In the genomic region with DNA sequence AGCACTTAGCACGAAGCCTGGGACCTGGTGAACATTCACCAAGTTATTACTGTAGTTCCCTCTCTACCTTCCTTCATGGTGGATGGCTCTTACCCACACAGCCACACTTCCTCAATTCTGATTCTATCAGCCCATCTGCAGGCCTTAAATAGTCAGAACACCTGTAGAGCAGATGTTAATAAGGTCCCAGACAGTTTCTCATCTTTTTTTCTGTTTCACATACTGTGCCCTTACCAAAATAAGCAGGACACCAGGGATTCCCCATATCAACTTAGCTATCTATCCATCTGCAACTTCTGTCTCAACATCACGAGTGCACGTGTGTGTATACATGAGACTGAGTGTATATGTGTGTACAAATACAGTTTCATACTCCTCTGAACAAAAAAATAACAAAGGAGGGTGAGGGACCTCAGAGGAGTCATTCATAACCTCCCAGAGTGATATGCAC, we compare ENCODE assay signal across 11 cellular contexts. TPM values are rescaled to one million over a fixed set of nuclear protein-coding genes. Genes with fewer than 3 reads are reported as not detected.
DNase-seq lines count a peak whose midpoint lies in the region; ATAC-seq and TF ChIP-seq lines count a peak whose summit lies in the region.
"Had no signal": no experiment of that assay in that cellular context is flagged by ENCODE, and none has a peak within 500 bp of the region (broad histone marks: within the 10 kb centered on the region; RNA-seq: fewer than 3 reads in every experiment).

No MANE protein-coding gene starts in this region.

- H3K4me3 Mint-ChIP-seq in activated T-helper 17 cell treated with anti-CD3 and anti-CD28 coated beads, Interleukin-2, amount 50 U/mL, for 72 hours, result no peak overlapping the region
- H3K4me3 Mint-ChIP-seq in chondrocyte (ENCODE audit: unreplicated experiment), result no peak overlapping the region
- H3K4me3 Mint-ChIP-seq: dendritic cell treated with granulocyte-macrophage colony-stimulating factor and Interleukin-4, amounts not matched to agents 40 ng/mL and 50 ng/mL, for 4 days had no signal

- no peaks in the 10 kb centered on the region for H3K9me3 Mint-ChIP-seq in activated T-helper 17 cell treated with anti-CD3 and anti-CD28 coated beads, Interleukin-2, amount 50 U/mL, for 72 hours
- H3K9me3 Mint-ChIP-seq in chondrocyte (ENCODE audit: low read depth), result no peaks in the 10 kb centered on the region
- H3K9me3 Mint-ChIP-seq: dendritic cell treated with granulocyte-macrophage colony-stimulating factor and Interleukin-4, amounts not matched to agents 40 ng/mL and 50 ng/mL, for 4 days had no signal

- in situ Hi-C loops in KBM-7 (cut with MboI; ENCODE audit: low pct_unique_long_range_greater_than_20kb, low sequenced_read_pairs), result no loop called here

- no peak overlapping the region for H3K4me3 ChIP-seq in MG63
- H3K4me3 ChIP-seq: stomach had no signal

- peaks cover 11% of the 10 kb centered on the region for H3K4me1 Mint-ChIP-seq in activated T-helper 17 cell treated with anti-CD3 and anti-CD28 coated beads, Interleukin-2, amount 50 U/mL, for 72 hours
- H3K4me1 Mint-ChIP-seq in chondrocyte (ENCODE audit: low read depth), result peaks cover 17% of the 10 kb centered on the region

- no peaks in the 10 kb centered on the region for H3K27me3 ChIP-seq in MG63
- H3K27me3 ChIP-seq: stomach had no signal

- POLR2A ChIA-PET in GM10248 (lab: Yijun Ruan, JAX), result interaction anchor here (0.6 to 0.7 kb wide), 2 partner anchors 87 to 519 kb away, joined by 3 to 5 read pairs; no protein-coding TSS in a partner anchor

- peaks cover 38% of the 10 kb centered on the region for H3K36me3 ChIP-seq in MG63

- H3K27me3 Mint-ChIP-seq in activated T-helper 17 cell treated with anti-CD3 and anti-CD28 coated beads, Interleukin-2, amount 50 U/mL, for 72 hours, result no peaks in the 10 kb centered on the region
- H3K27me3 Mint-ChIP-seq in chondrocyte (ENCODE audit: low read depth), result no peaks in the 10 kb centered on the region
- H3K27me3 Mint-ChIP-seq: dendritic cell treated with granulocyte-macrophage colony-stimulating factor and Interleukin-4, amounts not matched to agents 40 ng/mL and 50 ng/mL, for 4 days had no signal

- H3K36me3 Mint-ChIP-seq in activated T-helper 17 cell treated with anti-CD3 and anti-CD28 coated beads, Interleukin-2, amount 50 U/mL, for 72 hours (ENCODE audit: low read depth), result peaks cover 24% of the 10 kb centered on the region
- peaks cover 10% of the 10 kb centered on the region for H3K36me3 Mint-ChIP-seq in chondrocyte (ENCODE audit: low read depth)

- H3K9me3 ChIP-seq in MG63, result no peaks in the 10 kb centered on the region
- H3K9me3 ChIP-seq: stomach had no signal

- no peak overlapping the region for H3K27ac Mint-ChIP-seq in activated T-helper 17 cell treated with anti-CD3 and anti-CD28 coated beads, Interleukin-2, amount 50 U/mL, for 72 hours
- H3K27ac Mint-ChIP-seq in chondrocyte (ENCODE audit: unreplicated experiment), result no peak overlapping the region
- H3K27ac Mint-ChIP-seq: dendritic cell treated with granulocyte-macrophage colony-stimulating factor and Interleukin-4, amounts not matched to agents 40 ng/mL and 50 ng/mL, for 4 days had no signal

- CTCF ChIA-PET in GM10248 (lab: Yijun Ruan, JAX), result interaction anchor here (1.0 to 1.8 kb wide), 3 partner anchors 11 to 31 kb away, joined by 3 to 5 read pairs (median 3); a partner anchor contains a TSS

- ATAC-seq in GM19397 (IDR thresholded peaks at IDR 0.05; ENCODE audit: unreplicated experiment), result peak; percentile 63
- ATAC-seq in HG02885 (IDR thresholded peaks at IDR 0.05; ENCODE audit: poor library complexity, unreplicated experiment), result peak; percentile 69
- ATAC-seq in activated T-helper 17 cell treated with anti-CD3 and anti-CD28 coated beads, Interleukin-2, amount 50 U/mL, for 72 hours (replicated peaks), result no peak

- TF ChIP-seq CTCF in GM10248 (IDR thresholded peaks at IDR 0.05; ENCODE audit: control extremely low read depth, extremely low read depth, low read depth, missing control alignments), result no peak
- TF ChIP-seq CTCF in chondrocyte (IDR thresholded peaks at IDR 0.05), result no peak

- DNase-seq in GM10248 (ENCODE audit: extremely low spot score) (peak; percentile 70), KBM-7 (peak; percentile 19), DMS114 treated with DMSO at 0.1 percent for 48 hours (lab: John Stamatoyannopoulos, UW; ENCODE audit: unreplicated experiment) (no peak), chondrocyte (ENCODE audit: low spot score) (no peak), MG63 (no peak)
- DNase-seq: NCI-H510A treated with DMSO at 0.1 percent for 48 hours, stomach had no signal

RNA-seq across cellular contexts. Expression of a gene that starts 2.8 kb away (rescaled TPM):
- 10 to 100 TPM; 29.7 to 35.6 TPM for total RNA-seq in activated T-helper 17 cell treated with anti-CD3 and anti-CD28 coated beads, Interleukin-2, amount 50 U/mL, for 72 hours
- 20.4 to 30.4 TPM (median 21.1 TPM) in 3 replicates for total RNA-seq in chondrocyte
- total RNA-seq in MG63 (2014; rRNA removed; shearing (Covaris generic); ENCODE audit: low replicate concordance), result 16.8 and 23.0 TPM in 2 replicates

RNA-seq across cellular contexts. Expression of a gene that starts 3.0 kb away (rescaled TPM):
- 10 to 100 TPM; 68.1 to 90.0 TPM for total RNA-seq in activated T-helper 17 cell treated with anti-CD3 and anti-CD28 coated beads, Interleukin-2, amount 50 U/mL, for 72 hours
- 59.9 to 91.8 TPM (median 67.5 TPM) in 3 replicates for total RNA-seq in chondrocyte
- 105 and 108 TPM in 2 replicates for total RNA-seq in MG63 (2014; rRNA removed; shearing (Covaris generic); ENCODE audit: low replicate concordance)

RNA-seq across cellular contexts. Expression of a gene that starts 30.9 kb away (rescaled TPM):
- under 1 TPM in 1 of 2 donors, not detected in 1; 0.21 TPM for total RNA-seq in activated T-helper 17 cell treated with anti-CD3 and anti-CD28 coated beads, Interleukin-2, amount 50 U/mL, for 72 hours
- 0.23 to 0.29 TPM in 2 of 3 replicates, not detected in the other for total RNA-seq in chondrocyte
- 0.69 TPM in 1 of 2 replicates, not detected in the other for total RNA-seq in MG63 (2014; rRNA removed; shearing (Covaris generic); ENCODE audit: low replicate concordance)

RNA-seq across cellular contexts. Expression of a gene that starts 57.1 kb away (rescaled TPM):
- 1 to 10 TPM in 1 of 2 donors, under 1 TPM in 1; 0.54 to 1.2 TPM for total RNA-seq in activated T-helper 17 cell treated with anti-CD3 and anti-CD28 coated beads, Interleukin-2, amount 50 U/mL, for 72 hours
- total RNA-seq in chondrocyte, result 5.2 to 52.3 TPM (median 5.6 TPM) in 3 replicates
- total RNA-seq in MG63 (2014; rRNA removed; shearing (Covaris generic); ENCODE audit: low replicate concordance), result not detected in 2 replicates

Comparison
In these comparisons a context has a peak if more than half of its experiments do, and no peak if none do; other contexts are left out.
1. DNase-seq: peak in GM10248 (single experiment) and KBM-7 (single experiment); none in DMS114 treated with DMSO at 0.1 percent for 48 hours (single experiment), chondrocyte (single experiment) and MG63 (single experiment).